Comparison of ENCODE assay signal across 30 cellular contexts in genomic region chr6:133880006-133880405, GRCh38. TPM values are rescaled to one million over a fixed set of nuclear protein-coding genes. Genes with fewer than 3 reads are reported as not detected.
"Had no signal": no experiment of that assay in that cellular context is flagged by ENCODE, and none has a peak within 500 bp of the region (broad histone marks: within the 10 kb centered on the region; RNA-seq: fewer than 3 reads in every experiment).

No MANE protein-coding gene starts in this region.

- H3K4me1 Mint-ChIP-seq: stimulated activated effector memory CD8-positive, alpha-beta T cell treated with anti-CD3 and anti-CD28 coated beads, Interleukin-12 subunit alpha, Interleukin-12 subunit beta, amount 100 ng/mL, for 72 hours; stimulated activated memory B cell treated with anti-CD40 and anti-IgM and Interleukin-4, amounts not matched to agents 10 μg/mL and 1 μg/mL and 100 μg/mL, for 72 hours; stimulated activated naive B cell treated with anti-CD40 and anti-IgM and Interleukin-4, amounts not matched to agents 10 μg/mL and 1 μg/mL and 100 μg/mL, for 72 hours; stimulated activated naive CD8-positive, alpha-beta T cell treated with anti-CD3 and anti-CD28 coated beads, Interleukin-15, amount 100 ng/mL, for 72 hours had no signal

- FAIRE-seq: urothelium cell line had no signal

- ATAC-seq: stimulated activated effector memory CD8-positive, alpha-beta T cell treated with anti-CD3 and anti-CD28 coated beads, Interleukin-12 subunit alpha, Interleukin-12 subunit beta, amount 100 ng/mL, for 72 hours; stimulated activated memory B cell treated with anti-CD40 and anti-IgM and Interleukin-4, amounts not matched to agents 10 μg/mL and 1 μg/mL and 100 μg/mL, for 72 hours; stimulated activated naive B cell treated with anti-CD40 and anti-IgM and Interleukin-4, amounts not matched to agents 10 μg/mL and 1 μg/mL and 100 μg/mL, for 72 hours; stimulated activated naive CD8-positive, alpha-beta T cell treated with anti-CD3 and anti-CD28 coated beads, Interleukin-15, amount 100 ng/mL, for 72 hours; stimulated activated naive CD8-positive, alpha-beta T cell treated with anti-CD3 and anti-CD28 coated beads, Interleukin-15, Interleukin-2, amounts not matched to agents 100 U/mL and 50 U/mL, for 24 hours; upper lobe of right lung had no signal

- H3K4me3 ChIP-seq: stomach, suprapubic skin, testis, thoracic aorta, thyroid gland, tibial artery, tibial nerve, transverse colon, upper lobe of left lung, upper lobe of right lung, uterus, vagina had no signal

- DNase-seq: stimulated activated CD4-positive, alpha-beta T cell treated with anti-CD3 and anti-CD28 coated beads, Interleukin-2, amount 100 ng/mL, for 48 hours; stimulated activated CD4-positive, alpha-beta T cell treated with anti-CD3 and anti-CD28 coated beads, Interleukin-4, amount 100 ng/mL, for 1 hour; stimulated activated CD4-positive, alpha-beta T cell treated with anti-CD3 and anti-CD28 coated beads, Interleukin-4, amount 100 ng/mL, for 24 hours; stimulated activated CD4-positive, alpha-beta T cell treated with anti-CD3 and anti-CD28 coated beads, Interleukin-4, amount 100 ng/mL, for 4 hours; stimulated activated CD8-positive, alpha-beta memory T cell treated with anti-CD3 and anti-CD28 coated beads, Interleukin-4, amount 100 ng/mL, for 48 hours; stimulated activated naive B cell treated with anti-CD40 and anti-IgM and Interleukin-4, amounts not matched to agents 10 μg/mL and 1 μg/mL and 100 μg/mL, for 72 hours; stimulated activated naive CD4-positive, alpha-beta T cell; stimulated activated naive CD4-positive, alpha-beta T cell treated with Interleukin-2 at 50 U/mL for 16 hours; stimulated activated naive CD8-positive, alpha-beta T cell treated with anti-CD3 and anti-CD28 coated beads, Interleukin-15, amount 100 ng/mL, for 72 hours; stimulated activated naive CD8-positive, alpha-beta T cell treated with anti-CD3 and anti-CD28 coated beads, Interleukin-15, Interleukin-2, amounts not matched to agents 100 U/mL and 50 U/mL, for 24 hours; stomach; substantia nigra; testis; thyroid gland; tibial artery; transverse colon; trophoblast cell; upper lobe of left lung; upper lobe of right lung; uterus had no signal

- H3K36me3 Mint-ChIP-seq: stimulated activated effector memory CD8-positive, alpha-beta T cell treated with anti-CD3 and anti-CD28 coated beads, Interleukin-12 subunit alpha, Interleukin-12 subunit beta, amount 100 ng/mL, for 72 hours; stimulated activated memory B cell treated with anti-CD40 and anti-IgM and Interleukin-4, amounts not matched to agents 10 μg/mL and 1 μg/mL and 100 μg/mL, for 72 hours; stimulated activated naive B cell treated with anti-CD40 and anti-IgM and Interleukin-4, amounts not matched to agents 10 μg/mL and 1 μg/mL and 100 μg/mL, for 72 hours; type B pancreatic cell had no signal

- H3K9me3 ChIP-seq: stomach, suprapubic skin, testis, thoracic aorta, thyroid gland, tibial artery, tibial nerve, transverse colon, upper lobe of left lung, upper lobe of right lung, uterus, vagina had no signal

- H3K4me3 Mint-ChIP-seq: stimulated activated effector memory CD8-positive, alpha-beta T cell treated with anti-CD3 and anti-CD28 coated beads, Interleukin-12 subunit alpha, Interleukin-12 subunit beta, amount 100 ng/mL, for 72 hours; stimulated activated memory B cell treated with anti-CD40 and anti-IgM and Interleukin-4, amounts not matched to agents 10 μg/mL and 1 μg/mL and 100 μg/mL, for 72 hours; stimulated activated naive B cell treated with anti-CD40 and anti-IgM and Interleukin-4, amounts not matched to agents 10 μg/mL and 1 μg/mL and 100 μg/mL, for 72 hours; stimulated activated naive CD8-positive, alpha-beta T cell treated with anti-CD3 and anti-CD28 coated beads, Interleukin-15, amount 100 ng/mL, for 72 hours; stimulated activated naive CD8-positive, alpha-beta T cell treated with anti-CD3 and anti-CD28 coated beads, Interleukin-15, Interleukin-2, amounts not matched to agents 100 ng/mL and 50 ng/mL, for 24 hours; type B pancreatic cell had no signal

- H3K27me3 ChIP-seq: testis, thyroid gland, uterus, vagina had no signal

- H3K27ac ChIP-seq: stomach, suprapubic skin, testis, thoracic aorta, thyroid gland, tibial artery, tibial nerve, transverse colon, upper lobe of right lung, uterus, vagina had no signal

- H3K9me3 Mint-ChIP-seq: stimulated activated effector memory CD8-positive, alpha-beta T cell treated with anti-CD3 and anti-CD28 coated beads, Interleukin-12 subunit alpha, Interleukin-12 subunit beta, amount 100 ng/mL, for 72 hours; stimulated activated memory B cell treated with anti-CD40 and anti-IgM and Interleukin-4, amounts not matched to agents 10 μg/mL and 1 μg/mL and 100 μg/mL, for 72 hours; stimulated activated naive B cell treated with anti-CD40 and anti-IgM and Interleukin-4, amounts not matched to agents 10 μg/mL and 1 μg/mL and 100 μg/mL, for 72 hours; stimulated activated naive CD8-positive, alpha-beta T cell treated with anti-CD3 and anti-CD28 coated beads, Interleukin-15, amount 100 ng/mL, for 72 hours; stimulated activated naive CD8-positive, alpha-beta T cell treated with anti-CD3 and anti-CD28 coated beads, Interleukin-15, Interleukin-2, amounts not matched to agents 100 ng/mL and 50 ng/mL, for 24 hours; type B pancreatic cell had no signal

- H3K36me3 ChIP-seq: stomach, suprapubic skin, thoracic aorta, thyroid gland, tibial artery, tibial nerve, transverse colon, upper lobe of left lung, upper lobe of right lung, uterus, vagina had no signal

- H3K27ac Mint-ChIP-seq: stimulated activated effector memory CD8-positive, alpha-beta T cell treated with anti-CD3 and anti-CD28 coated beads, Interleukin-12 subunit alpha, Interleukin-12 subunit beta, amount 100 ng/mL, for 72 hours; stimulated activated memory B cell treated with anti-CD40 and anti-IgM and Interleukin-4, amounts not matched to agents 10 μg/mL and 1 μg/mL and 100 μg/mL, for 72 hours; stimulated activated naive B cell treated with anti-CD40 and anti-IgM and Interleukin-4, amounts not matched to agents 10 μg/mL and 1 μg/mL and 100 μg/mL, for 72 hours; stimulated activated naive CD8-positive, alpha-beta T cell treated with anti-CD3 and anti-CD28 coated beads, Interleukin-15, amount 100 ng/mL, for 72 hours; stimulated activated naive CD8-positive, alpha-beta T cell treated with anti-CD3 and anti-CD28 coated beads, Interleukin-15, Interleukin-2, amounts not matched to agents 100 ng/mL and 50 ng/mL, for 24 hours; type B pancreatic cell had no signal

- H3K4me1 ChIP-seq: stomach, suprapubic skin, testis, thyroid gland, tibial artery, tibial nerve, transverse colon, upper lobe of left lung, upper lobe of right lung, uterus, vagina had no signal

RNA-seq across cellular contexts. Expression of gene TCF21, which starts 8.9 kb away (rescaled TPM):
- total RNA-seq: suprapubic skin, temporal lobe had no signal
